In genomic region chr6:44228031-44228430, GRCh38 we compare ENCODE assay signal across 1 cellular context.
TF ChIP-seq lines count a peak whose summit lies in the region.

No MANE protein-coding gene starts in this region.

TF ChIP-seq in HepG2, 621 proteins besides CTCF, POLR2A, EP300 and RAD21:
- TF ChIP-seq ZSCAN25 (CRISPR knock-in tag; IDR thresholded peaks at IDR 0.05) (no peak), ZNF44 (CRISPR knock-in tag; IDR thresholded peaks at IDR 0.05) (no peak), ZNF775 (CRISPR knock-in tag; IDR thresholded peaks at IDR 0.05; ENCODE audit: borderline replicate concordance) (no peak), ZNF362 (CRISPR knock-in tag; IDR thresholded peaks at IDR 0.05; ENCODE audit: borderline replicate concordance) (no peak), MAX (IDR thresholded peaks at IDR 0.05) (no peak), KLF12 (CRISPR knock-in tag; IDR thresholded peaks at IDR 0.05; ENCODE audit: borderline replicate concordance) (no peak), POGZ (CRISPR knock-in tag; IDR thresholded peaks at IDR 0.05) (no peak), LCORL (IDR thresholded peaks at IDR 0.05) (no peak), LCORL (CRISPR knock-in tag; IDR thresholded peaks at IDR 0.05) (no peak), CREB1 (IDR thresholded peaks at IDR 0.05) (no peak), CREB1 (CRISPR knock-in tag; IDR thresholded peaks at IDR 0.05) (no peak), CREBL2 (CRISPR knock-in tag; IDR thresholded peaks at IDR 0.05; ENCODE audit: borderline replicate concordance) (no peak), ZNF501 (CRISPR knock-in tag; IDR thresholded peaks at IDR 0.05) (no peak), RAD51 (IDR thresholded peaks at IDR 0.05; ENCODE audit: borderline replicate concordance) (no peak), ZNF569 (CRISPR knock-in tag; IDR thresholded peaks at IDR 0.05; ENCODE audit: borderline replicate concordance) (no peak), ZFP36L2 (CRISPR knock-in tag; IDR thresholded peaks at IDR 0.05) (no peak), MAZ (IDR thresholded peaks at IDR 0.05; ENCODE audit: borderline replicate concordance, low read depth, low read length) (no peak), MAZ (CRISPR knock-in tag; IDR thresholded peaks at IDR 0.05; ENCODE audit: low read depth) (no peak), ZNF263 (CRISPR knock-in tag; IDR thresholded peaks at IDR 0.05) (no peak), NFE2L2 (IDR thresholded peaks at IDR 0.05; ENCODE audit: low read length) (no peak), CSRNP1 (CRISPR knock-in tag; IDR thresholded peaks at IDR 0.05) (no peak), ZNF816 (CRISPR knock-in tag; IDR thresholded peaks at IDR 0.05; ENCODE audit: borderline replicate concordance) (no peak), FOXK2 (IDR thresholded peaks at IDR 0.05) (no peak)
